In the genomic region with DNA sequence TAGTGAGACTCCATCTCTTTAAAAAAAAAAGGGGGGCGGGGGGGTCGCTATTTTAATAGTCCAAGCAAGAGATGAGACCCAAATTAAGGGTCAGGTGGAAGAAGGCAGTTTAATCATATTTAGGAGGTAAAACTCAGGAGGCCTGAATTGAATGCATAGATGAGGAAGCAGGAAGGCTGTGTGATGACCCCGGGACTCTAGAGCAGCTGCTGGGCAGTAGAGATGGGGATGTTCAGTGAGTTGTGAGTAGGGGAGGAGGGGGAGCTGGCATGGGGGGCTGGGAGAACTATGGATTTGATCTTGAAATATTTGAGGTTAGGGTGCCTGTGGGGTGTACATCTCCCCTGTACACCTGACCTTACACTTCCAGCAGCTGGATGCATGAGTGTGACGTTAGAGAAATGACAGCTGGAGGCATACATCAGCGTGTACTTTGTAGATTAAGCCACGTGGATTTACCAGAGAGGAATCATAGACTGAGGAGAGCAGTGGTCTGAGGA, we compare ENCODE assay signal across 1 cellular context.
TF ChIP-seq lines count a peak whose summit lies in the region.

No MANE protein-coding gene starts in this region.

TF ChIP-seq in GM12878, 131 proteins besides CTCF, POLR2A, EP300 and RAD21:
- TF ChIP-seq ZZZ3 (IDR thresholded peaks at IDR 0.05; ENCODE audit: control insufficient read depth, insufficient read length, low read depth): no peak
- no peak for TF ChIP-seq ETV6 (conservative IDR thresholded peaks at IDR 0.05 in 1 of 2, IDR thresholded peaks at IDR 0.05 in 1 of 2; ENCODE audit: borderline replicate concordance in 1 of 2, low read depth in 1 of 2)
- TF ChIP-seq FOXM1 (IDR thresholded peaks at IDR 0.05; ENCODE audit: low read depth, low read length): no peak
